8 cellular contexts compared by ENCODE assay signal in the genomic region with DNA sequence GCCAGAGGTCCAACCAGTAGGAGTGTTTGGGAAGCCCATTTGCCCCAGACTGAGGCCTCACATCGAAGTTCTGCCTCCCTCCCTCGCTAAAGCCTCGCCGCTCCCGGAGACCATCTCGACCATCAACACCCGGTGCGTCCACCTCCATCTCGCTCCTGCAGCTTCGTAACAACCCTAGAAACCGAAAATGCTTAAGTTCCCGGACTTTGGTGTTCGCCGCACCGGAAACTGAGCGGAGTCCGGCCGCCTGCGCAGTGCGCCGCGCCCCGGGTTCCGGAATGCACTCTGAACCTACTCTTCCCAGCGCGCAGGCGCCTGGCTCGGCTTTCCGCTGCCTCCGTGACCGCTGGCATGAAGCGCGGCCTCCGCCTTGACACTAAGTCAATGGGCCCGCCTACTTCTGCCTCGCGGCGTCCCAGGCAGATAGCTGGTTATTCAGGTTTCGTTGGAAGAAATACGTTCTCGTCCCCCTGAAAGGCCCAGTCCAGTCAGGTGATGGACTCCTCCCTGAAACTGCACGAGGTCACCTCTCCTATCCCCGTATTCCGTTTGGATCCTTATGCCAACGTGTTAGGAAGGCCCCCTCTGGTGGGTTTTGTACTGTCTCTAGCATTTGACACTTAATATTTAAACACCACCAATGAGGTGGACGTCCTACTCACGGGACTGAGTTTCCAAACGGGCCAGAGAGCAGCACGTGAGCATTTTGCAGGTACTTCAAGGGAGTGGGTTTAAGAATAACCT. TPM values are rescaled to one million over a fixed set of nuclear protein-coding genes. Genes with fewer than 3 reads are reported as not detected.
DNase-seq lines count a peak whose midpoint lies in the region; TF ChIP-seq lines count a peak whose summit lies in the region.

No MANE protein-coding gene starts in this region.

- peaks cover 6% of the 10 kb centered on the region for H3K9me3 Mint-ChIP-seq in type B pancreatic cell

- H3K9ac ChIP-seq in MM.1S (ENCODE audit: low read length) (peak overlapping the region; percentile 77), parathyroid adenoma (peak overlapping the region; percentile 17)

- H3K9me3 ChIP-seq in MM.1S (replicated peaks; ENCODE audit: insufficient read depth, low read length) (no peaks in the 10 kb centered on the region), parathyroid adenoma (ENCODE audit: control insufficient read depth, low read length) (no peaks in the 10 kb centered on the region)

- H4K20me1 ChIP-seq in MM.1S (ENCODE audit: insufficient read depth, low read length): no peaks in the 10 kb centered on the region

- DNase-seq in G401 (ENCODE audit: low spot score) (peak; percentile 83), H7 (peak; percentile 80), MM.1S (peak; percentile 97), globus pallidus (ENCODE audit: low spot score) (peak; percentile 81), type B pancreatic cell (ENCODE audit: extremely low spot score, unreplicated experiment) (peak; percentile 94), NCI-H510A treated with DMSO at 0.1 percent for 48 hours (lab: John Stamatoyannopoulos, UW) (no peak)
- DNase-seq in activated effector memory CD4-positive, alpha-beta T cell treated with Interleukin-2 at 50 U/mL for 16 hours: peak; percentile 87

- H3K27me3 Mint-ChIP-seq in type B pancreatic cell: no peaks in the 10 kb centered on the region

- H3K79me2 ChIP-seq in MM.1S (ENCODE audit: low read length) (peaks cover 38% of the 10 kb centered on the region), parathyroid adenoma (no peaks in the 10 kb centered on the region)

- H3K9me2 ChIP-seq in MM.1S (replicated peaks; ENCODE audit: insufficient read depth, low read length): no peaks in the 10 kb centered on the region

- H3F3A ChIP-seq in MM.1S (ENCODE audit: insufficient read depth, low read length): peaks cover 18% of the 10 kb centered on the region

- peak overlapping the region; percentile 100 for H3K27ac Mint-ChIP-seq in type B pancreatic cell

- H3K4me2 ChIP-seq in MM.1S (ENCODE audit: low read depth, low read length): peak overlapping the region; percentile 86
- H3K4me2 ChIP-seq in parathyroid adenoma (ENCODE audit: low read length): peak overlapping the region; percentile 82

- peak overlapping the region; percentile 87 for H2AFZ ChIP-seq in MM.1S (ENCODE audit: low read length)
- H2AFZ ChIP-seq in parathyroid adenoma: peak overlapping the region; percentile 97

- H3K4me1 ChIP-seq in MM.1S (ENCODE audit: low read length) (peaks cover 8% of the 10 kb centered on the region), parathyroid adenoma (peaks cover 4% of the 10 kb centered on the region)

- H3K4me3 Mint-ChIP-seq in type B pancreatic cell: peak overlapping the region; percentile 98

- in situ Hi-C loops in G401 (cut with HindIII; ENCODE audit: low sequenced_read_pairs): no loop called here

- TF ChIP-seq CTCF in MM.1S (IDR thresholded peaks at IDR 0.05; ENCODE audit: low read length) (peak; percentile 26), parathyroid adenoma (IDR thresholded peaks at IDR 0.05) (no peak), type B pancreatic cell (conservative IDR thresholded peaks at IDR 0.05) (peak; percentile 61)

- H3K27ac ChIP-seq in MM.1S (ENCODE audit: low read length) (peak overlapping the region; percentile 89), parathyroid adenoma (peak overlapping the region; percentile 94)

- peaks cover 31% of the 10 kb centered on the region for H3K36me3 Mint-ChIP-seq in type B pancreatic cell

- H3K27me3 ChIP-seq in H7 (ENCODE audit: control insufficient read depth, insufficient read depth, low read length) (no peaks in the 10 kb centered on the region), MM.1S (replicated peaks; ENCODE audit: insufficient read depth, low read length) (no peaks in the 10 kb centered on the region), parathyroid adenoma (ENCODE audit: control insufficient read depth, insufficient read depth, low read length) (no peaks in the 10 kb centered on the region)

- H3K4me1 Mint-ChIP-seq in type B pancreatic cell (ENCODE audit: unreplicated experiment): peaks cover 23% of the 10 kb centered on the region

- no peaks in the 10 kb centered on the region for H3K36me3 ChIP-seq in H7 (replicated peaks; ENCODE audit: control insufficient read depth, insufficient read depth, low read length)
- H3K36me3 ChIP-seq in MM.1S (replicated peaks; ENCODE audit: insufficient read depth, low read length): no peaks in the 10 kb centered on the region
- no peaks in the 10 kb centered on the region for H3K36me3 ChIP-seq in parathyroid adenoma (ENCODE audit: control insufficient read depth, insufficient read depth, low read length)

- H3K4me3 ChIP-seq in H7 (ENCODE audit: insufficient read depth, low read depth, low read length): peak overlapping the region; percentile 84
- peak overlapping the region; percentile 78 for H3K4me3 ChIP-seq in MM.1S (ENCODE audit: low read length)
- H3K4me3 ChIP-seq in parathyroid adenoma (ENCODE audit: low read depth, low read length): peak overlapping the region; percentile 89

RNA-seq across cellular contexts. Expression of a gene that starts 21.4 kb away (rescaled TPM):
- total RNA-seq in G401 (2014; rRNA removed; shearing (Covaris generic)): not detected in 2 replicates
- not detected in 2 replicates for total RNA-seq in H7 (2014; rRNA removed; shearing (Covaris generic))
- 4.1 and 12.4 TPM in 2 replicates for total RNA-seq in type B pancreatic cell (ENCODE audit: low replicate concordance)
